Comparison of ENCODE assay signal across 1 cellular context in genomic region chr10:46052057-46052790, GRCh38.
A peak's percentile ranks its signal among the peaks of the same experiment; 100 is the strongest.
TF ChIP-seq lines count a peak whose summit lies in the region.

No MANE protein-coding gene starts in this region.

TF ChIP-seq in HepG2, 621 proteins besides CTCF, POLR2A, EP300 and RAD21 (continued from another document and continues in another):
- peak; percentile 67 for TF ChIP-seq TBL1XR1 (IDR thresholded peaks at IDR 0.05; ENCODE audit: borderline replicate concordance, low read length, partially characterized antibody)
- TF ChIP-seq ZNF263 (CRISPR knock-in tag; IDR thresholded peaks at IDR 0.05): no peak
- TF ChIP-seq ZNF512 (CRISPR knock-in tag; IDR thresholded peaks at IDR 0.05): no peak
- 0 out of 2 replicates have a peak, but pooled peaks have one; percentile 67 for TF ChIP-seq SMAD3 (CRISPR knock-in tag; IDR thresholded peaks at IDR 0.05)
- TF ChIP-seq ZNF704 (CRISPR knock-in tag; IDR thresholded peaks at IDR 0.05; ENCODE audit: borderline replicate concordance): no peak
- TF ChIP-seq RBFOX2 (IDR thresholded peaks at IDR 0.05; ENCODE audit: low read depth, low read length): no peak
- TF ChIP-seq CCAR2 (optimal IDR thresholded peaks at IDR 0.05; ENCODE audit: low read depth, low read length): no peak
- no peak for TF ChIP-seq AGO2 (optimal IDR thresholded peaks at IDR 0.05; ENCODE audit: low read depth, low read length)
- peak; percentile 72; the same call in 1 of the 2 replicates for TF ChIP-seq ZNF709 (CRISPR knock-in tag; IDR thresholded peaks at IDR 0.05)
- peak; percentile 23; the same call in 1 of the 2 replicates for TF ChIP-seq ZMAT3 (CRISPR knock-in tag; conservative IDR thresholded peaks at IDR 0.05)
- TF ChIP-seq MAX (IDR thresholded peaks at IDR 0.05): peak; percentile 37; the same call in 1 of the 2 replicates
- TF ChIP-seq, protein P1, sequence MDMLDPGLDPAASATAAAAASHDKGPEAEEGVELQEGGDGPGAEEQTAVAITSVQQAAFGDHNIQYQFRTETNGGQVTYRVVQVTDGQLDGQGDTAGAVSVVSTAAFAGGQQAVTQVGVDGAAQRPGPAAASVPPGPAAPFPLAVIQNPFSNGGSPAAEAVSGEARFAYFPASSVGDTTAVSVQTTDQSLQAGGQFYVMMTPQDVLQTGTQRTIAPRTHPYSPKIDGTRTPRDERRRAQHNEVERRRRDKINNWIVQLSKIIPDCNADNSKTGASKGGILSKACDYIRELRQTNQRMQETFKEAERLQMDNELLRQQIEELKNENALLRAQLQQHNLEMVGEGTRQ (IDR thresholded peaks at IDR 0.05; ENCODE audit: low read depth, low read length): no peak
- TF ChIP-seq, protein P1 (CRISPR knock-in tag; IDR thresholded peaks at IDR 0.05; ENCODE audit: borderline replicate concordance): 0 out of 2 replicates have a peak, but pooled peaks have one; percentile 37
- no peak for TF ChIP-seq MTA1 (CRISPR knock-in tag; IDR thresholded peaks at IDR 0.05; ENCODE audit: borderline replicate concordance)
- TF ChIP-seq REXO4 (CRISPR knock-in tag; IDR thresholded peaks at IDR 0.05; ENCODE audit: borderline replicate concordance): no peak
- TF ChIP-seq ZNF33A (CRISPR knock-in tag; IDR thresholded peaks at IDR 0.05; ENCODE audit: borderline replicate concordance): peak; percentile 47; the same call in 1 of the 2 replicates
- TF ChIP-seq PRDM4 (CRISPR knock-in tag; IDR thresholded peaks at IDR 0.05; ENCODE audit: borderline replicate concordance): no peak
- peak; percentile 21 for TF ChIP-seq XRCC5 (optimal IDR thresholded peaks at IDR 0.05; ENCODE audit: low read length)
- TF ChIP-seq, protein P2, sequence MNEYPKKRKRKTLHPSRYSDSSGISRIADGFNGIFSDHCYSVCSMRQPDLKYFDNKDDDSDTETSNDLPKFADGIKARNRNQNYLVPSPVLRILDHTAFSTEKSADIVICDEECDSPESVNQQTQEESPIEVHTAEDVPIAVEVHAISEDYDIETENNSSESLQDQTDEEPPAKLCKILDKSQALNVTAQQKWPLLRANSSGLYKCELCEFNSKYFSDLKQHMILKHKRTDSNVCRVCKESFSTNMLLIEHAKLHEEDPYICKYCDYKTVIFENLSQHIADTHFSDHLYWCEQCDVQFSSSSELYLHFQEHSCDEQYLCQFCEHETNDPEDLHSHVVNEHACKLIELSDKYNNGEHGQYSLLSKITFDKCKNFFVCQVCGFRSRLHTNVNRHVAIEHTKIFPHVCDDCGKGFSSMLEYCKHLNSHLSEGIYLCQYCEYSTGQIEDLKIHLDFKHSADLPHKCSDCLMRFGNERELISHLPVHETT (CRISPR knock-in tag; conservative IDR thresholded peaks at IDR 0.05): 0 out of 2 replicates have a peak, but pooled peaks have one; percentile 44
- TF ChIP-seq ZNF432 (CRISPR knock-in tag; IDR thresholded peaks at IDR 0.05; ENCODE audit: borderline replicate concordance): no peak
- TF ChIP-seq THYN1 (CRISPR knock-in tag; IDR thresholded peaks at IDR 0.05; ENCODE audit: borderline replicate concordance, low read depth): no peak
- no peak; the same call in 1 of the 2 replicates for TF ChIP-seq TOPORS (CRISPR knock-in tag; IDR thresholded peaks at IDR 0.05)
- no peak for TF ChIP-seq ZNF781 (CRISPR knock-in tag; IDR thresholded peaks at IDR 0.05; ENCODE audit: borderline replicate concordance, not compliant biosample characterization)
- TF ChIP-seq, protein P3, sequence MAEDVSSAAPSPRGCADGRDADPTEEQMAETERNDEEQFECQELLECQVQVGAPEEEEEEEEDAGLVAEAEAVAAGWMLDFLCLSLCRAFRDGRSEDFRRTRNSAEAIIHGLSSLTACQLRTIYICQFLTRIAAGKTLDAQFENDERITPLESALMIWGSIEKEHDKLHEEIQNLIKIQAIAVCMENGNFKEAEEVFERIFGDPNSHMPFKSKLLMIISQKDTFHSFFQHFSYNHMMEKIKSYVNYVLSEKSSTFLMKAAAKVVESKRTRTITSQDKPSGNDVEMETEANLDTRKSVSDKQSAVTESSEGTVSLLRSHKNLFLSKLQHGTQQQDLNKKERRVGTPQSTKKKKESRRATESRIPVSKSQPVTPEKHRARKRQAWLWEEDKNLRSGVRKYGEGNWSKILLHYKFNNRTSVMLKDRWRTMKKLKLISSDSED (CRISPR knock-in tag; IDR thresholded peaks at IDR 0.05): no peak
- no peak for TF ChIP-seq SMAD1 (CRISPR knock-in tag; IDR thresholded peaks at IDR 0.05; ENCODE audit: borderline replicate concordance, low read depth)
- TF ChIP-seq ZNF24 (IDR thresholded peaks at IDR 0.05): no peak
- no peak for TF ChIP-seq HES4 (CRISPR knock-in tag; IDR thresholded peaks at IDR 0.05; ENCODE audit: borderline replicate concordance)
- TF ChIP-seq HNRNPUL1 (IDR thresholded peaks at IDR 0.05; ENCODE audit: low read depth, low read length): no peak
- TF ChIP-seq HDAC1 (CRISPR knock-in tag; IDR thresholded peaks at IDR 0.05): peak; percentile 56
- TF ChIP-seq RARG (CRISPR knock-in tag; IDR thresholded peaks at IDR 0.05; ENCODE audit: low read depth): no peak; the same call in 1 of the 2 replicates
- peak; percentile 99 for TF ChIP-seq GATAD2A (CRISPR knock-in tag; IDR thresholded peaks at IDR 0.05)
- peak; percentile 97 for TF ChIP-seq TARDBP (CRISPR knock-in tag; IDR thresholded peaks at IDR 0.05)
- TF ChIP-seq ZSCAN31 (CRISPR knock-in tag; IDR thresholded peaks at IDR 0.05; ENCODE audit: low read depth): peak; percentile 87; the same call in 1 of the 2 replicates
- TF ChIP-seq RFX3 (CRISPR knock-in tag; IDR thresholded peaks at IDR 0.05): no peak
- TF ChIP-seq SKI (IDR thresholded peaks at IDR 0.05; ENCODE audit: partially characterized antibody): peak; percentile 34
- peak; percentile 99 for TF ChIP-seq ARID5B (CRISPR knock-in tag; IDR thresholded peaks at IDR 0.05)
- TF ChIP-seq ZFP1 (CRISPR knock-in tag; IDR thresholded peaks at IDR 0.05): peak; percentile 73; the same call in 1 of the 2 replicates
- no peak for TF ChIP-seq SATB2 (CRISPR knock-in tag; IDR thresholded peaks at IDR 0.05)
- peak; percentile 70; the same call in 1 of the 2 replicates for TF ChIP-seq ZSCAN9 (CRISPR knock-in tag; IDR thresholded peaks at IDR 0.05; ENCODE audit: borderline replicate concordance)
- no peak for TF ChIP-seq EZH2 (conservative IDR thresholded peaks at IDR 0.05; ENCODE audit: low read depth, low read length)
- TF ChIP-seq BRCA1 (CRISPR knock-in tag; IDR thresholded peaks at IDR 0.05): no peak; the same call in 1 of the 2 replicates
- no peak for TF ChIP-seq GPBP1L1 (CRISPR knock-in tag; IDR thresholded peaks at IDR 0.05)
- no peak for TF ChIP-seq ZNF260 (CRISPR knock-in tag; IDR thresholded peaks at IDR 0.05; ENCODE audit: borderline replicate concordance, low read depth)
